ENCODE assay signal across 1 cellular context in the genomic region with DNA sequence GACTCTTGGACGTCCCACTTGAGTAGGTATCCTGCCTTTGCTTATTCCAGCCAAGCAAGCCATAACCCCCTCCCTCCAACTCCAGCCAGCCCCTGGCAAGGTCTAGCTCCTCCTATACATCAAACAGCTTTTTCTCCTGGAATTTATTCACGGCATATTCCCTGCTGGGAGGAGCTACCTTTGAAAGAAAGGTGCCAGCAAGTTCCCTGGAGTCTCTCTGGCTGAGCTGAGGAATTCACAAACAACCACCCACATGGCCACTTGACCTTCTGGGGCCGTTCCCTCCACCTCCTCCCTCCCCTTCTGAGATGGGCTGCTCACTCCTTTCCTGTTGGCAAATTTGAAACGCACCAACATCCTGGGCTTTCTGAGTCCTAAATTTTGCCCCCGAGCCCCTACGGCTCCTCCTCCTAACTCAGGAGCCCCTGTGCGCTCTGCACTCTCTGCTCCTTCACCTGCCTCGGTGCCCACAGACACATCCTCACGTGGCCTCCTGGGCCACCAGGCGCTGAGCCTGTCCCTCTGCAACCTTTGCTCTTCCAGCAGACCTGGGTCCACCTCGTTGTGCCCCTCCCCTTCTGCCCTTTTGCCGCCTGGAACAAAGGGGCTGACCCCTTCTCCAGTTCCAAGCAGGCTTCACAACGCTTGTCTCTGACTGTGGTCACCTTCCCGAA.
TF ChIP-seq lines count a peak whose summit lies in the region.

No MANE protein-coding gene starts in this region.

TF ChIP-seq in HepG2, 621 proteins besides CTCF, POLR2A, EP300 and RAD21 (continued from another document and continues in another):
- peak; percentile 44; the same call in 1 of the 2 replicates for TF ChIP-seq REPIN1 (CRISPR knock-in tag; IDR thresholded peaks at IDR 0.05; ENCODE audit: borderline replicate concordance, low read depth)
- TF ChIP-seq ZSCAN25 (CRISPR knock-in tag; IDR thresholded peaks at IDR 0.05) = peak; percentile 60; the same call in 1 of the 2 replicates
- TF ChIP-seq ZNF556 (CRISPR knock-in tag; IDR thresholded peaks at IDR 0.05; ENCODE audit: borderline replicate concordance) = peak; percentile 45; the same call in 1 of the 2 replicates
- peak; percentile 87 for TF ChIP-seq PPARG (CRISPR knock-in tag; conservative IDR thresholded peaks at IDR 0.05)
- TF ChIP-seq NCOR1 (IDR thresholded peaks at IDR 0.05; ENCODE audit: borderline replicate concordance, low read length) = peak; percentile 74; the same call in 1 of the 2 replicates
- TF ChIP-seq, protein P1, sequence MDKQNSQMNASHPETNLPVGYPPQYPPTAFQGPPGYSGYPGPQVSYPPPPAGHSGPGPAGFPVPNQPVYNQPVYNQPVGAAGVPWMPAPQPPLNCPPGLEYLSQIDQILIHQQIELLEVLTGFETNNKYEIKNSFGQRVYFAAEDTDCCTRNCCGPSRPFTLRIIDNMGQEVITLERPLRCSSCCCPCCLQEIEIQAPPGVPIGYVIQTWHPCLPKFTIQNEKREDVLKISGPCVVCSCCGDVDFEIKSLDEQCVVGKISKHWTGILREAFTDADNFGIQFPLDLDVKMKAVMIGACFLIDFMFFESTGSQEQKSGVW (CRISPR knock-in tag; IDR thresholded peaks at IDR 0.05; ENCODE audit: borderline replicate concordance) = no peak
- no peak for TF ChIP-seq ZBTB38 (CRISPR knock-in tag; IDR thresholded peaks at IDR 0.05)
- no peak for TF ChIP-seq NR1H2 (CRISPR knock-in tag; IDR thresholded peaks at IDR 0.05; ENCODE audit: borderline replicate concordance, low read depth)
- TF ChIP-seq, protein P2, sequence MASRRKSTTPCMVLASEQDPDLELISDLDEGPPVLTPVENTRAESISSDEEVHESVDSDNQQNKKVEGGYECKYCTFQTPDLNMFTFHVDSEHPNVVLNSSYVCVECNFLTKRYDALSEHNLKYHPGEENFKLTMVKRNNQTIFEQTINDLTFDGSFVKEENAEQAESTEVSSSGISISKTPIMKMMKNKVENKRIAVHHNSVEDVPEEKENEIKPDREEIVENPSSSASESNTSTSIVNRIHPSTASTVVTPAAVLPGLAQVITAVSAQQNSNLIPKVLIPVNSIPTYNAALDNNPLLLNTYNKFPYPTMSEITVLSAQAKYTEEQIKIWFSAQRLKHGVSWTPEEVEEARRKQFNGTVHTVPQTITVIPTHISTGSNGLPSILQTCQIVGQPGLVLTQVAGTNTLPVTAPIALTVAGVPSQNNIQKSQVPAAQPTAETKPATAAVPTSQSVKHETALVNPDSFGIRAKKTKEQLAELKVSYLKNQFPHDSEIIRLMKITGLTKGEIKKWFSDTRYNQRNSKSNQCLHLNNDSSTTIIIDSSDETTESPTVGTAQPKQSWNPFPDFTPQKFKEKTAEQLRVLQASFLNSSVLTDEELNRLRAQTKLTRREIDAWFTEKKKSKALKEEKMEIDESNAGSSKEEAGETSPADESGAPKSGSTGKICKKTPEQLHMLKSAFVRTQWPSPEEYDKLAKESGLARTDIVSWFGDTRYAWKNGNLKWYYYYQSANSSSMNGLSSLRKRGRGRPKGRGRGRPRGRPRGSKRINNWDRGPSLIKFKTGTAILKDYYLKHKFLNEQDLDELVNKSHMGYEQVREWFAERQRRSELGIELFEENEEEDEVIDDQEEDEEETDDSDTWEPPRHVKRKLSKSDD (CRISPR knock-in tag; IDR thresholded peaks at IDR 0.05; ENCODE audit: low read depth) = peak; percentile 83
- TF ChIP-seq SP4 (CRISPR knock-in tag; IDR thresholded peaks at IDR 0.05) = peak; percentile 47; the same call in 1 of the 2 replicates
- TF ChIP-seq TOE1 (CRISPR knock-in tag; IDR thresholded peaks at IDR 0.05) = no peak
- TF ChIP-seq FOXP1 (IDR thresholded peaks at IDR 0.05) = no peak
- peak; percentile 38; the same call in 1 of the 2 replicates for TF ChIP-seq FOXP1 (CRISPR knock-in tag; IDR thresholded peaks at IDR 0.05)
- TF ChIP-seq, protein P3, sequence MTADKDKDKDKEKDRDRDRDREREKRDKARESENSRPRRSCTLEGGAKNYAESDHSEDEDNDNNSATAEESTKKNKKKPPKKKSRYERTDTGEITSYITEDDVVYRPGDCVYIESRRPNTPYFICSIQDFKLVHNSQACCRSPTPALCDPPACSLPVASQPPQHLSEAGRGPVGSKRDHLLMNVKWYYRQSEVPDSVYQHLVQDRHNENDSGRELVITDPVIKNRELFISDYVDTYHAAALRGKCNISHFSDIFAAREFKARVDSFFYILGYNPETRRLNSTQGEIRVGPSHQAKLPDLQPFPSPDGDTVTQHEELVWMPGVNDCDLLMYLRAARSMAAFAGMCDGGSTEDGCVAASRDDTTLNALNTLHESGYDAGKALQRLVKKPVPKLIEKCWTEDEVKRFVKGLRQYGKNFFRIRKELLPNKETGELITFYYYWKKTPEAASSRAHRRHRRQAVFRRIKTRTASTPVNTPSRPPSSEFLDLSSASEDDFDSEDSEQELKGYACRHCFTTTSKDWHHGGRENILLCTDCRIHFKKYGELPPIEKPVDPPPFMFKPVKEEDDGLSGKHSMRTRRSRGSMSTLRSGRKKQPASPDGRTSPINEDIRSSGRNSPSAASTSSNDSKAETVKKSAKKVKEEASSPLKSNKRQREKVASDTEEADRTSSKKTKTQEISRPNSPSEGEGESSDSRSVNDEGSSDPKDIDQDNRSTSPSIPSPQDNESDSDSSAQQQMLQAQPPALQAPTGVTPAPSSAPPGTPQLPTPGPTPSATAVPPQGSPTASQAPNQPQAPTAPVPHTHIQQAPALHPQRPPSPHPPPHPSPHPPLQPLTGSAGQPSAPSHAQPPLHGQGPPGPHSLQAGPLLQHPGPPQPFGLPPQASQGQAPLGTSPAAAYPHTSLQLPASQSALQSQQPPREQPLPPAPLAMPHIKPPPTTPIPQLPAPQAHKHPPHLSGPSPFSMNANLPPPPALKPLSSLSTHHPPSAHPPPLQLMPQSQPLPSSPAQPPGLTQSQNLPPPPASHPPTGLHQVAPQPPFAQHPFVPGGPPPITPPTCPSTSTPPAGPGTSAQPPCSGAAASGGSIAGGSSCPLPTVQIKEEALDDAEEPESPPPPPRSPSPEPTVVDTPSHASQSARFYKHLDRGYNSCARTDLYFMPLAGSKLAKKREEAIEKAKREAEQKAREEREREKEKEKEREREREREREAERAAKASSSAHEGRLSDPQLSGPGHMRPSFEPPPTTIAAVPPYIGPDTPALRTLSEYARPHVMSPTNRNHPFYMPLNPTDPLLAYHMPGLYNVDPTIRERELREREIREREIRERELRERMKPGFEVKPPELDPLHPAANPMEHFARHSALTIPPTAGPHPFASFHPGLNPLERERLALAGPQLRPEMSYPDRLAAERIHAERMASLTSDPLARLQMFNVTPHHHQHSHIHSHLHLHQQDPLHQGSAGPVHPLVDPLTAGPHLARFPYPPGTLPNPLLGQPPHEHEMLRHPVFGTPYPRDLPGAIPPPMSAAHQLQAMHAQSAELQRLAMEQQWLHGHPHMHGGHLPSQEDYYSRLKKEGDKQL (CRISPR knock-in tag; IDR thresholded peaks at IDR 0.05; ENCODE audit: low read depth) = no peak
- no peak for TF ChIP-seq RELA (CRISPR knock-in tag; IDR thresholded peaks at IDR 0.05)
- peak; percentile 74 for TF ChIP-seq GATAD2A (CRISPR knock-in tag; IDR thresholded peaks at IDR 0.05)
- TF ChIP-seq, protein P4, sequence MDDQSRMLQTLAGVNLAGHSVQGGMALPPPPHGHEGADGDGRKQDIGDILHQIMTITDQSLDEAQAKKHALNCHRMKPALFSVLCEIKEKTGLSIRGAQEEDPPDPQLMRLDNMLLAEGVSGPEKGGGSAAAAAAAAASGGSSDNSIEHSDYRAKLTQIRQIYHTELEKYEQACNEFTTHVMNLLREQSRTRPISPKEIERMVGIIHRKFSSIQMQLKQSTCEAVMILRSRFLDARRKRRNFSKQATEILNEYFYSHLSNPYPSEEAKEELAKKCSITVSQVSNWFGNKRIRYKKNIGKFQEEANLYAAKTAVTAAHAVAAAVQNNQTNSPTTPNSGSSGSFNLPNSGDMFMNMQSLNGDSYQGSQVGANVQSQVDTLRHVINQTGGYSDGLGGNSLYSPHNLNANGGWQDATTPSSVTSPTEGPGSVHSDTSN (CRISPR knock-in tag; IDR thresholded peaks at IDR 0.05; ENCODE audit: borderline replicate concordance) = no peak
- TF ChIP-seq, protein P5, sequence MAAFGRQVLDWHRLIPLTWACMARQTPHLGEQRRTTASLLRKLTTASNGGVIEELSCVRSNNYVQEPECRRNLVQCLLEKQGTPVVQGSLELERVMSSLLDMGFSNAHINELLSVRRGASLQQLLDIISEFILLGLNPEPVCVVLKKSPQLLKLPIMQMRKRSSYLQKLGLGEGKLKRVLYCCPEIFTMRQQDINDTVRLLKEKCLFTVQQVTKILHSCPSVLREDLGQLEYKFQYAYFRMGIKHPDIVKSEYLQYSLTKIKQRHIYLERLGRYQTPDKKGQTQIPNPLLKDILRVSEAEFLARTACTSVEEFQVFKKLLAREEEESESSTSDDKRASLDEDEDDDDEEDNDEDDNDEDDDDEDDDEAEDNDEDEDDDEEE (CRISPR knock-in tag; IDR thresholded peaks at IDR 0.05) = 0 out of 2 replicates have a peak, but pooled peaks have one; percentile 19
- TF ChIP-seq, protein P6, sequence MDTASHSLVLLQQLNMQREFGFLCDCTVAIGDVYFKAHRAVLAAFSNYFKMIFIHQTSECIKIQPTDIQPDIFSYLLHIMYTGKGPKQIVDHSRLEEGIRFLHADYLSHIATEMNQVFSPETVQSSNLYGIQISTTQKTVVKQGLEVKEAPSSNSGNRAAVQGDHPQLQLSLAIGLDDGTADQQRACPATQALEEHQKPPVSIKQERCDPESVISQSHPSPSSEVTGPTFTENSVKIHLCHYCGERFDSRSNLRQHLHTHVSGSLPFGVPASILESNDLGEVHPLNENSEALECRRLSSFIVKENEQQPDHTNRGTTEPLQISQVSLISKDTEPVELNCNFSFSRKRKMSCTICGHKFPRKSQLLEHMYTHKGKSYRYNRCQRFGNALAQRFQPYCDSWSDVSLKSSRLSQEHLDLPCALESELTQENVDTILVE (CRISPR knock-in tag; IDR thresholded peaks at IDR 0.05) = 0 out of 2 replicates have a peak, but pooled peaks have one; percentile 23
- TF ChIP-seq, protein P7, sequence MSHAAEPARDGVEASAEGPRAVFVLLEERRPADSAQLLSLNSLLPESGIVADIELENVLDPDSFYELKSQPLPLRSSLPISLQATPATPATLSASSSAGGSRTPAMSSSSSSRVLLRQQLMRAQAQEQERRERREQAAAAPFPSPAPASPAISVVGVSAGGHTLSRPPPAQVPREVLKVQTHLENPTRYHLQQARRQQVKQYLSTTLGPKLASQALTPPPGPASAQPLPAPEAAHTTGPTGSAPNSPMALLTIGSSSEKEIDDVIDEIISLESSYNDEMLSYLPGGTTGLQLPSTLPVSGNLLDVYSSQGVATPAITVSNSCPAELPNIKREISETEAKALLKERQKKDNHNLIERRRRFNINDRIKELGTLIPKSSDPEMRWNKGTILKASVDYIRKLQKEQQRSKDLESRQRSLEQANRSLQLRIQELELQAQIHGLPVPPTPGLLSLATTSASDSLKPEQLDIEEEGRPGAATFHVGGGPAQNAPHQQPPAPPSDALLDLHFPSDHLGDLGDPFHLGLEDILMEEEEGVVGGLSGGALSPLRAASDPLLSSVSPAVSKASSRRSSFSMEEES (CRISPR knock-in tag; IDR thresholded peaks at IDR 0.05) = peak; percentile 55; the same call in 1 of the 2 replicates
- TF ChIP-seq ZFX (CRISPR knock-in tag; IDR thresholded peaks at IDR 0.05; ENCODE audit: low read depth) = peak; percentile 57
- TF ChIP-seq SOX13 (IDR thresholded peaks at IDR 0.05) = no peak
- TF ChIP-seq SOX13 (CRISPR knock-in tag; conservative IDR thresholded peaks at IDR 0.05 in 1 of 2, IDR thresholded peaks at IDR 0.05 in 1 of 2) = peak in 1 of 2 experiments; percentile 85; a peak in 2 of 4 replicates
- no peak for TF ChIP-seq SRF (IDR thresholded peaks at IDR 0.05; ENCODE audit: low read depth, low read length)
- TF ChIP-seq HMG20A (CRISPR knock-in tag; IDR thresholded peaks at IDR 0.05; ENCODE audit: borderline replicate concordance) = 0 out of 2 replicates have a peak, but pooled peaks have one; percentile 27
- TF ChIP-seq, protein P8, sequence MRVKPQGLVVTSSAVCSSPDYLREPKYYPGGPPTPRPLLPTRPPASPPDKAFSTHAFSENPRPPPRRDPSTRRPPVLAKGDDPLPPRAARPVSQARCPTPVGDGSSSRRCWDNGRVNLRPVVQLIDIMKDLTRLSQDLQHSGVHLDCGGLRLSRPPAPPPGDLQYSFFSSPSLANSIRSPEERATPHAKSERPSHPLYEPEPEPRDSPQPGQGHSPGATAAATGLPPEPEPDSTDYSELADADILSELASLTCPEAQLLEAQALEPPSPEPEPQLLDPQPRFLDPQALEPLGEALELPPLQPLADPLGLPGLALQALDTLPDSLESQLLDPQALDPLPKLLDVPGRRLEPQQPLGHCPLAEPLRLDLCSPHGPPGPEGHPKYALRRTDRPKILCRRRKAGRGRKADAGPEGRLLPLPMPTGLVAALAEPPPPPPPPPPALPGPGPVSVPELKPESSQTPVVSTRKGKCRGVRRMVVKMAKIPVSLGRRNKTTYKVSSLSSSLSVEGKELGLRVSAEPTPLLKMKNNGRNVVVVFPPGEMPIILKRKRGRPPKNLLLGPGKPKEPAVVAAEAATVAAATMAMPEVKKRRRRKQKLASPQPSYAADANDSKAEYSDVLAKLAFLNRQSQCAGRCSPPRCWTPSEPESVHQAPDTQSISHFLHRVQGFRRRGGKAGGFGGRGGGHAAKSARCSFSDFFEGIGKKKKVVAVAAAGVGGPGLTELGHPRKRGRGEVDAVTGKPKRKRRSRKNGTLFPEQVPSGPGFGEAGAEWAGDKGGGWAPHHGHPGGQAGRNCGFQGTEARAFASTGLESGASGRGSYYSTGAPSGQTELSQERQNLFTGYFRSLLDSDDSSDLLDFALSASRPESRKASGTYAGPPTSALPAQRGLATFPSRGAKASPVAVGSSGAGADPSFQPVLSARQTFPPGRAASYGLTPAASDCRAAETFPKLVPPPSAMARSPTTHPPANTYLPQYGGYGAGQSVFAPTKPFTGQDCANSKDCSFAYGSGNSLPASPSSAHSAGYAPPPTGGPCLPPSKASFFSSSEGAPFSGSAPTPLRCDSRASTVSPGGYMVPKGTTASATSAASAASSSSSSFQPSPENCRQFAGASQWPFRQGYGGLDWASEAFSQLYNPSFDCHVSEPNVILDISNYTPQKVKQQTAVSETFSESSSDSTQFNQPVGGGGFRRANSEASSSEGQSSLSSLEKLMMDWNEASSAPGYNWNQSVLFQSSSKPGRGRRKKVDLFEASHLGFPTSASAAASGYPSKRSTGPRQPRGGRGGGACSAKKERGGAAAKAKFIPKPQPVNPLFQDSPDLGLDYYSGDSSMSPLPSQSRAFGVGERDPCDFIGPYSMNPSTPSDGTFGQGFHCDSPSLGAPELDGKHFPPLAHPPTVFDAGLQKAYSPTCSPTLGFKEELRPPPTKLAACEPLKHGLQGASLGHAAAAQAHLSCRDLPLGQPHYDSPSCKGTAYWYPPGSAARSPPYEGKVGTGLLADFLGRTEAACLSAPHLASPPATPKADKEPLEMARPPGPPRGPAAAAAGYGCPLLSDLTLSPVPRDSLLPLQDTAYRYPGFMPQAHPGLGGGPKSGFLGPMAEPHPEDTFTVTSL (CRISPR knock-in tag; IDR thresholded peaks at IDR 0.05; ENCODE audit: borderline replicate concordance) = no peak
- TF ChIP-seq, protein P9, sequence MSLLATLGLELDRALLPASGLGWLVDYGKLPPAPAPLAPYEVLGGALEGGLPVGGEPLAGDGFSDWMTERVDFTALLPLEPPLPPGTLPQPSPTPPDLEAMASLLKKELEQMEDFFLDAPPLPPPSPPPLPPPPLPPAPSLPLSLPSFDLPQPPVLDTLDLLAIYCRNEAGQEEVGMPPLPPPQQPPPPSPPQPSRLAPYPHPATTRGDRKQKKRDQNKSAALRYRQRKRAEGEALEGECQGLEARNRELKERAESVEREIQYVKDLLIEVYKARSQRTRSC (CRISPR knock-in tag; IDR thresholded peaks at IDR 0.05; ENCODE audit: low read depth) = no peak
- peak; percentile 63; the same call in 1 of the 2 replicates for TF ChIP-seq ZNF772 (CRISPR knock-in tag; IDR thresholded peaks at IDR 0.05)
- no peak for TF ChIP-seq ZNF20 (CRISPR knock-in tag; IDR thresholded peaks at IDR 0.05)
- peak; percentile 95 for TF ChIP-seq SP5 (CRISPR knock-in tag; IDR thresholded peaks at IDR 0.05; ENCODE audit: borderline replicate concordance, low read depth)
